9 cellular contexts compared by ENCODE assay signal in genomic region chr10:98041352-98042043, GRCh38. TPM values are rescaled to one million over a fixed set of nuclear protein-coding genes. Genes with fewer than 3 reads are reported as not detected.
DNase-seq lines count a peak whose midpoint lies in the region; ATAC-seq, FAIRE-seq and TF ChIP-seq lines count a peak whose summit lies in the region.
"Had no signal": no experiment of that assay in that cellular context is flagged by ENCODE, and none has a peak within 500 bp of the region (broad histone marks: within the 10 kb centered on the region; RNA-seq: fewer than 3 reads in every experiment).

No MANE protein-coding gene starts in this region.

- no peaks in the 10 kb centered on the region for H3K4me1 ChIP-seq in prostate gland (replicated peaks)

- intact Hi-C loops in prostate gland (cut with DNase I) = loop anchor here (10.0 kb wide), 1 partner anchor 247 kb away; no protein-coding TSS in a partner anchor

- no peak overlapping the region for H3K27ac ChIP-seq in prostate gland

- H3K4me3 ChIP-seq in prostate gland = no peak overlapping the region

- DNase-seq in COLO829 (ENCODE audit: low spot score) = peak; percentile 45
- peak; percentile 78 for DNase-seq in H54 (ENCODE audit: insufficient read length, low spot score)
- peak; percentile 27 for DNase-seq in NOMO-1 treated with DMSO at 0.1 percent for 48 hours (lab: John Stamatoyannopoulos, UW; ENCODE audit: unreplicated experiment)
- DNase-seq in activated gamma-delta T cell treated with anti-CD3 and anti-CD28 coated beads, Interleukin-2, amount 50 U/mL, for 16 hours (ENCODE audit: low read depth) = peak; percentile 17
- peak; percentile 37 for DNase-seq in glomerular endothelial cell (ENCODE audit: extremely low read depth, low read depth, low spot score)
- DNase-seq in prostate gland (ENCODE audit: low spot score) = peak; percentile 57
- DNase-seq in central memory CD4-positive, alpha-beta T cell = no peak

- H3K27me3 ChIP-seq in prostate gland (replicated peaks; ENCODE audit: insufficient read depth) = no peaks in the 10 kb centered on the region

- no peak for FAIRE-seq in H54 (lab: Jason Lieb, UNC)

- TF ChIP-seq CTCF in prostate gland (IDR thresholded peaks at IDR 0.05) = peak in 3 of 4 experiments; percentile 67 to 69 (median 68)

- 26% methylated on average over 7 of the region's 7 CpGs for WGBS in prostate gland

- H3K9me3 ChIP-seq in prostate gland = no peaks in the 10 kb centered on the region

- no peak for ATAC-seq in GM18519 (IDR thresholded peaks at IDR 0.05; ENCODE audit: low FRiP score, unreplicated experiment)

- no peak for TF ChIP-seq POLR2A in H54 (IDR thresholded peaks at IDR 0.05; ENCODE audit: low read depth, low read length)
- no peak for TF ChIP-seq POLR2A in prostate gland (IDR thresholded peaks at IDR 0.05)

- no peaks in the 10 kb centered on the region for H3K36me3 ChIP-seq in prostate gland

RNA-seq across cellular contexts. Expression of gene CRTAC1, which starts 11.1 kb away (rescaled TPM):
- total RNA-seq in glomerular endothelial cell (0.92 and 1.6 TPM in 2 replicates), prostate gland (1 to 10 TPM; 3.8 to 8.9 TPM)
- total RNA-seq: T-helper 1 cell treated with Interleukin-12 subunit alpha and Interleukin-12 subunit beta and Interleukin-4 antibody, amounts not matched to agents 30 ng/mL and 1 ng/mL, for 36 hours had no signal
